In the genomic region with DNA sequence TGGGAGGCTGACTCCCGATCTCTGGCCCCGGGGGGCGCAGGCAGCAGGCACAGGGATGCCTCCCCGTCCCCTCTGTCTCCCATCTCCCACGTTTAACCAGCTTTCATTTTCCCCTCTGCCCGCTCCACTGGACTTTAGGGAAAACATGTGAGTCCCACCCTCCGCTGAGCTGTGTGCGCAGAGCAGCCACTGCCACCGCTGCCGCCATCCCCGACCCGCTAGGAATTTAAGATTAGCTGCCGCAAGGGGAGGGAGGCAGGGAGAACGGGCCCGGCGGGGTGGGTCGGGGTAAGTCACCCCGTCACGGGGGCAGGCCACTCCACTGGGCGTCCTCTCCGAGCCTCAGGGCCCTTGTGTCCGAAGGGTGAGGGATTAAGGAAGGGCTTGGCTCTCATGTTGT, we compare ENCODE assay signal across 32 cellular contexts. TPM values are rescaled to one million over a fixed set of nuclear protein-coding genes. Genes with fewer than 3 reads are reported as not detected.
"Had no signal": no experiment of that assay in that cellular context is flagged by ENCODE, and none has a peak within 500 bp of the region (broad histone marks: within the 10 kb centered on the region; RNA-seq: fewer than 3 reads in every experiment).

No MANE protein-coding gene starts in this region.

- H3K36me3 ChIP-seq: left lung, lower lobe of right lung, neural progenitor cell, right atrium auricular region, right lobe of liver, stomach, thyroid gland, upper lobe of right lung had no signal

- H3K36me3 Mint-ChIP-seq: immature natural killer cell, naive B cell, natural killer cell, neural progenitor cell had no signal

- FAIRE-seq: islet of Langerhans, kidney, urothelium cell line had no signal

- H3K4me1 Mint-ChIP-seq: immature natural killer cell, mesothelial cell of epicardium, natural killer cell had no signal

- H3K4me1 ChIP-seq: left lung, lower lobe of right lung, neural progenitor cell, parathyroid adenoma, psoas muscle, right atrium auricular region, right lobe of liver, stomach, testis, thyroid gland, upper lobe of right lung had no signal

- H3K27ac ChIP-seq: left lung, lower lobe of right lung, neural progenitor cell, parathyroid adenoma, psoas muscle, right atrium auricular region, right lobe of liver, stomach, testis, thyroid gland, upper lobe of right lung had no signal

- H3K9ac ChIP-seq: neural progenitor cell, parathyroid adenoma had no signal

- H3K79me2 ChIP-seq: parathyroid adenoma had no signal

- H3K4me3 Mint-ChIP-seq: immature natural killer cell; mesothelial cell of epicardium; natural killer cell; nephron progenitor cell; neural progenitor cell; stimulated activated naive B cell treated with anti-CD40 and anti-IgM and Interleukin-4, amounts not matched to agents 10 μg/mL and 1 μg/mL and 100 μg/mL, for 72 hours had no signal

- H3K4me2 ChIP-seq: neural progenitor cell, smooth muscle cell had no signal

- H3K4me3 ChIP-seq: left lung, lower lobe of right lung, neural progenitor cell, psoas muscle, right atrium auricular region, right lobe of liver, smooth muscle cell, stomach, testis, thyroid gland, upper lobe of right lung had no signal

- H3K27ac Mint-ChIP-seq: immature natural killer cell; mesothelial cell of epicardium; natural killer cell; neural progenitor cell; stimulated activated naive B cell treated with anti-CD40 and anti-IgM and Interleukin-4, amounts not matched to agents 10 μg/mL and 1 μg/mL and 100 μg/mL, for 72 hours had no signal

- H3K9me3 Mint-ChIP-seq: mesothelial cell of epicardium; naive B cell; natural killer cell; nephron progenitor cell; neural progenitor cell; stimulated activated naive B cell treated with anti-CD40 and anti-IgM and Interleukin-4, amounts not matched to agents 10 μg/mL and 1 μg/mL and 100 μg/mL, for 72 hours had no signal

- DNase-seq: hippocampal formation; immature natural killer cell; kidney; left colon; left lung; lower lobe of right lung; mammary epithelial cell; mesendoderm; naive B cell; natural killer cell; nephron progenitor cell; psoas muscle; right lobe of liver; stimulated activated CD4-positive, alpha-beta T cell treated with anti-CD3 and anti-CD28 coated beads, Interleukin-1b, Interleukin-23, amount 100 ng/mL, for 48 hours; stimulated activated CD4-positive, alpha-beta T cell treated with anti-CD3 and anti-CD28 coated beads, Interleukin-2, amount 100 ng/mL, for 48 hours; stimulated activated CD4-positive, alpha-beta T cell treated with anti-CD3 and anti-CD28 coated beads, Interleukin-4, amount 100 ng/mL, for 4 hours; stimulated activated CD8-positive, alpha-beta memory T cell treated with anti-CD3 and anti-CD28 coated beads, Interleukin-4, amount 100 ng/mL, for 48 hours; stimulated activated naive B cell treated with anti-CD40 and anti-IgM and Interleukin-4, amounts not matched to agents 10 μg/mL and 1 μg/mL and 100 μg/mL, for 72 hours; stimulated activated naive CD8-positive, alpha-beta T cell treated with anti-CD3 and anti-CD28 coated beads, Interleukin-15, Interleukin-2, amounts not matched to agents 100 U/mL and 50 U/mL, for 24 hours; stomach; testis; thyroid gland; trophoblast cell; upper lobe of right lung had no signal

- H2AFZ ChIP-seq: neural progenitor cell, parathyroid adenoma had no signal

- H3K9me3 ChIP-seq: left lung, lower lobe of right lung, psoas muscle, right atrium auricular region, right lobe of liver, stomach, testis, thyroid gland, upper lobe of right lung had no signal

- H3K27me3 ChIP-seq: neural progenitor cell, right atrium auricular region, right lobe of liver, testis, thyroid gland had no signal

- ATAC-seq: left colon; left lung; lower lobe of right lung; natural killer cell; psoas muscle; stimulated activated naive B cell treated with anti-CD40 and anti-IgM and Interleukin-4, amounts not matched to agents 10 μg/mL and 1 μg/mL and 100 μg/mL, for 72 hours; stimulated activated naive CD8-positive, alpha-beta T cell treated with anti-CD3 and anti-CD28 coated beads, Interleukin-15, Interleukin-2, amounts not matched to agents 100 U/mL and 50 U/mL, for 24 hours had no signal

RNA-seq across cellular contexts. Expression of gene KCNN1, which starts 15.5 kb away (rescaled TPM):
- total RNA-seq: lower lobe of right lung, natural killer cell, osteocyte, psoas muscle, right lobe of liver, stomach, upper lobe of right lung had no signal
- polyA plus RNA-seq: immature natural killer cell had no signal
